In genomic region chrX:120790552-120790951, GRCh38 we compare ENCODE assay signal across 13 cellular contexts.
DNase-seq lines count a peak whose midpoint lies in the region; ATAC-seq and TF ChIP-seq lines count a peak whose summit lies in the region.
"Had no signal": no experiment of that assay in that cellular context is flagged by ENCODE, and none has a peak within 500 bp of the region (broad histone marks: within the 10 kb centered on the region; RNA-seq: fewer than 3 reads in every experiment).

No MANE protein-coding gene starts in this region.

- peaks cover 23% of the 10 kb centered on the region for H3K4me1 Mint-ChIP-seq in activated naive CD4-positive, alpha-beta T cell treated with anti-CD3 and anti-CD28 coated beads for 36 hours (ENCODE audit: low read depth)
- peaks cover 33% of the 10 kb centered on the region for H3K4me1 Mint-ChIP-seq in activated T-helper 2 cell treated with anti-CD3 and anti-CD28 coated beads, Interferon-gamma antibody, Interleukin-2, Interleukin-4, amounts not matched to agents 10 μg/mL and 5 μg/mL and 100 μg/mL, durations not matched to agents 14 hours and 24 hours and 36 hours (ENCODE audit: low read depth)

- no peaks in the 10 kb centered on the region for H3K27me3 ChIP-seq in parathyroid adenoma (ENCODE audit: control insufficient read depth, insufficient read depth, low read length)

- no peak overlapping the region for H3K9ac ChIP-seq in parathyroid adenoma

- H3K9me3 Mint-ChIP-seq in activated naive CD4-positive, alpha-beta T cell treated with anti-CD3 and anti-CD28 coated beads for 36 hours, result no peaks in the 10 kb centered on the region
- no peaks in the 10 kb centered on the region for H3K9me3 Mint-ChIP-seq in activated T-helper 2 cell treated with anti-CD3 and anti-CD28 coated beads, Interferon-gamma antibody, Interleukin-2, Interleukin-4, amounts not matched to agents 10 μg/mL and 5 μg/mL and 100 μg/mL, durations not matched to agents 14 hours and 24 hours and 36 hours
- H3K9me3 Mint-ChIP-seq: activated CD8-positive, alpha-beta T cell treated with anti-CD3 and anti-CD28 coated beads for 36 hours had no signal

- H3K9me3 ChIP-seq in parathyroid adenoma (ENCODE audit: control insufficient read depth, low read length), result no peaks in the 10 kb centered on the region
- H3K9me3 ChIP-seq: heart right ventricle, pancreas had no signal

- H3K4me3 Mint-ChIP-seq in activated naive CD4-positive, alpha-beta T cell treated with anti-CD3 and anti-CD28 coated beads for 36 hours, result peak overlapping the region; percentile 43
- peak overlapping the region; percentile 42 for H3K4me3 Mint-ChIP-seq in activated T-helper 2 cell treated with anti-CD3 and anti-CD28 coated beads, Interferon-gamma antibody, Interleukin-2, Interleukin-4, amounts not matched to agents 10 μg/mL and 5 μg/mL and 100 μg/mL, durations not matched to agents 14 hours and 24 hours and 36 hours (ENCODE audit: low read depth)
- H3K4me3 Mint-ChIP-seq: activated CD8-positive, alpha-beta T cell treated with anti-CD3 and anti-CD28 coated beads for 36 hours had no signal

- H3K36me3 Mint-ChIP-seq in activated naive CD4-positive, alpha-beta T cell treated with anti-CD3 and anti-CD28 coated beads for 36 hours (ENCODE audit: low read depth), result no peaks in the 10 kb centered on the region
- no peaks in the 10 kb centered on the region for H3K36me3 Mint-ChIP-seq in activated T-helper 2 cell treated with anti-CD3 and anti-CD28 coated beads, Interferon-gamma antibody, Interleukin-2, Interleukin-4, amounts not matched to agents 10 μg/mL and 5 μg/mL and 100 μg/mL, durations not matched to agents 14 hours and 24 hours and 36 hours (ENCODE audit: low read depth)

- no peak overlapping the region for H3K4me2 ChIP-seq in parathyroid adenoma (ENCODE audit: low read length)

- H3K27me3 Mint-ChIP-seq in activated naive CD4-positive, alpha-beta T cell treated with anti-CD3 and anti-CD28 coated beads for 36 hours (ENCODE audit: low read depth), result no peaks in the 10 kb centered on the region
- H3K27me3 Mint-ChIP-seq in activated T-helper 2 cell treated with anti-CD3 and anti-CD28 coated beads, Interferon-gamma antibody, Interleukin-2, Interleukin-4, amounts not matched to agents 10 μg/mL and 5 μg/mL and 100 μg/mL, durations not matched to agents 14 hours and 24 hours and 36 hours (ENCODE audit: low read depth), result no peaks in the 10 kb centered on the region
- H3K27me3 Mint-ChIP-seq: activated CD8-positive, alpha-beta T cell treated with anti-CD3 and anti-CD28 coated beads for 36 hours had no signal

- DNase-seq in activated naive CD4-positive, alpha-beta T cell treated with anti-CD3 and anti-CD28 coated beads for 36 hours, result no peak
- no peak for DNase-seq in activated naive CD4-positive, alpha-beta T cell treated with anti-CD3 and anti-CD28 coated beads, Interleukin-2, amount 50 U/mL, for 16 hours
- no peak for DNase-seq in activated T-helper 2 cell treated with anti-CD3 and anti-CD28 coated beads, Interferon-gamma antibody, Interleukin-2, Interleukin-4, amounts not matched to agents 10 μg/mL and 5 μg/mL and 100 μg/mL, durations not matched to agents 14 hours and 24 hours and 36 hours (ENCODE audit: low spot score)
- DNase-seq in SKM-1 treated with dmso at 0.1 percent for 144 hours (lab: John Stamatoyannopoulos, UW; ENCODE audit: unreplicated experiment), result no peak
- DNase-seq: activated effector memory CD4-positive, alpha-beta T cell treated with Interleukin-2 at 50 U/mL for 16 hours had no signal

- peak; percentile 6 for ATAC-seq in HG03432 (IDR thresholded peaks at IDR 0.05; ENCODE audit: unreplicated experiment)
- no peak for ATAC-seq in GM18907 (IDR thresholded peaks at IDR 0.05; ENCODE audit: unreplicated experiment)
- ATAC-seq in GM21526 (IDR thresholded peaks at IDR 0.05; ENCODE audit: low FRiP score, unreplicated experiment), result no peak

- intact Hi-C loops in activated naive CD4-positive, alpha-beta T cell treated with anti-CD3 and anti-CD28 coated beads for 36 hours (cut with micrococcal nuclease), result loop anchor here (1.0 to 5.0 kb wide), 6 partner anchors 52 to 789 kb away; no protein-coding TSS in a partner anchor
- intact Hi-C loops in activated T-helper 2 cell treated with anti-CD3 and anti-CD28 coated beads, Interferon-gamma antibody, Interleukin-2, Interleukin-4, amounts not matched to agents 10 μg/mL and 5 μg/mL and 100 μg/mL, durations not matched to agents 14 hours and 24 hours and 36 hours (cut with micrococcal nuclease), result loop anchor here (1.0 to 10.0 kb wide), 5 partner anchors 296 to 854 kb away; no protein-coding TSS in a partner anchor

- H3K36me3 ChIP-seq in parathyroid adenoma (ENCODE audit: control insufficient read depth, insufficient read depth, low read length), result no peaks in the 10 kb centered on the region
- H3K36me3 ChIP-seq: heart right ventricle, pancreas had no signal

- H2AFZ ChIP-seq in parathyroid adenoma, result peak overlapping the region; percentile 46

- no peak for TF ChIP-seq CTCF in parathyroid adenoma (IDR thresholded peaks at IDR 0.05)

- H3K4me3 ChIP-seq in parathyroid adenoma (ENCODE audit: low read depth, low read length), result no peak overlapping the region
- H3K4me3 ChIP-seq: heart right ventricle, lung, pancreas had no signal

- no peaks in the 10 kb centered on the region for H3K4me1 ChIP-seq in parathyroid adenoma
- H3K4me1 ChIP-seq: pancreas had no signal

- H3K79me2 ChIP-seq in parathyroid adenoma, result no peaks in the 10 kb centered on the region

- H3K27ac Mint-ChIP-seq in activated naive CD4-positive, alpha-beta T cell treated with anti-CD3 and anti-CD28 coated beads for 36 hours, result peak overlapping the region; percentile 83
- H3K27ac Mint-ChIP-seq in activated T-helper 2 cell treated with anti-CD3 and anti-CD28 coated beads, Interferon-gamma antibody, Interleukin-2, Interleukin-4, amounts not matched to agents 10 μg/mL and 5 μg/mL and 100 μg/mL, durations not matched to agents 14 hours and 24 hours and 36 hours, result peak overlapping the region; percentile 91
- H3K27ac Mint-ChIP-seq: activated CD8-positive, alpha-beta T cell treated with anti-CD3 and anti-CD28 coated beads for 36 hours had no signal

- CTCF ChIA-PET in activated naive CD4-positive, alpha-beta T cell treated with anti-CD3 and anti-CD28 coated beads for 36 hours (lab: Charles Lee), result interaction anchor here (0.7 to 2.2 kb wide), 16 partner anchors 8 to 607 kb away, joined by 3 to 8 read pairs (median 4); no protein-coding TSS in a partner anchor

- no peak overlapping the region for H3K27ac ChIP-seq in parathyroid adenoma
- H3K27ac ChIP-seq: pancreas had no signal
